26 cellular contexts compared by ENCODE assay signal in the genomic region with DNA sequence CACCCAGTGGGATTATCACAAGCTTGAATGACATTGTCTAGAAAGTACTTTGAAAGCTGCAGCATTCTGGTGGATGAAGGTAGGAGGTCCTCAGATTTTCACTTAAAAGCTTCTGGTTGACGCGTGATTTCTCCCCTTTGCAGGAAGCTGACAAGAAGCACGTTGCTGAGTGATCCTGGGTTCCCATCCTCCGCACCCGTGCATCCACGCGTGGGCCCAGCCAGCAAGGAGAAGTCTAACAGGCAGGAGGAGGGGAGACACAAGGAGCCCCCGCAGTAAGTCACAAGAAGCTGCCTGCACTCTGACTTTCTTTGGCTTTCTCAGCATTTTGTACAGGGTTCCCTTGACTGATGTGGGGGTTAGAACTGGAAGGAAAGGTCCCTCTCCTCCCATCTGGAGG. TPM values are rescaled to one million over a fixed set of nuclear protein-coding genes. Genes with fewer than 3 reads are reported as not detected.
"Had no signal": no experiment of that assay in that cellular context is flagged by ENCODE, and none has a peak within 500 bp of the region (broad histone marks: within the 10 kb centered on the region; RNA-seq: fewer than 3 reads in every experiment).

No MANE protein-coding gene starts in this region.

- FAIRE-seq: pancreas, small intestine, urothelium cell line had no signal

- H3K4me2 ChIP-seq: neural progenitor cell had no signal

- H3K27ac ChIP-seq: neural progenitor cell, pancreas, prostate gland, right lobe of liver, sigmoid colon, stomach, thoracic aorta, thyroid gland, tibial nerve, upper lobe of left lung, vagina had no signal

- H3K4me3 ChIP-seq: neural progenitor cell, pancreas, prostate gland, right lobe of liver, sigmoid colon, stomach, thoracic aorta, thyroid gland, tibial nerve, upper lobe of left lung, vagina had no signal

- H2AFZ ChIP-seq: neural progenitor cell had no signal

- DNase-seq: natural killer cell; pancreas; right cardiac atrium; right lobe of liver; sigmoid colon; small intestine; stimulated activated CD4-positive, alpha-beta T cell treated with anti-CD3 and anti-CD28 coated beads, Interleukin-15, amount 100 ng/mL, for 24 hours; stimulated activated CD4-positive, alpha-beta T cell treated with anti-CD3 and anti-CD28 coated beads, Interleukin-2, amount 100 ng/mL, for 24 hours; stimulated activated CD4-positive, alpha-beta T cell treated with anti-CD3 and anti-CD28 coated beads, Interleukin-2, amount 100 ng/mL, for 48 hours; stimulated activated CD4-positive, alpha-beta T cell treated with anti-CD3 and anti-CD28 coated beads, Interleukin-4, amount 100 ng/mL, for 24 hours; stimulated activated naive B cell treated with anti-CD40 and anti-IgM and Interleukin-4, amounts not matched to agents 10 μg/mL and 1 μg/mL and 100 μg/mL, for 72 hours; stimulated activated naive CD4-positive, alpha-beta T cell treated with Interleukin-2 at 50 U/mL for 16 hours; stomach; thyroid gland; trophoblast cell; upper lobe of left lung had no signal

- H3K27me3 ChIP-seq: neural progenitor cell, pancreas, right lobe of liver, sigmoid colon, thyroid gland, tibial nerve, upper lobe of left lung, vagina had no signal

- H3K9me3 ChIP-seq: pancreas, prostate gland, right lobe of liver, sigmoid colon, stomach, thoracic aorta, thyroid gland, tibial nerve, upper lobe of left lung, vagina had no signal

- ATAC-seq: natural killer cell; pancreas; right cardiac atrium; right lobe of liver; stimulated activated effector memory CD8-positive, alpha-beta T cell treated with anti-CD3 and anti-CD28 coated beads, Interleukin-12 subunit alpha, Interleukin-12 subunit beta, amount 100 ng/mL, for 72 hours; stimulated activated naive B cell treated with anti-CD40 and anti-IgM and Interleukin-4, amounts not matched to agents 10 μg/mL and 1 μg/mL and 100 μg/mL, for 72 hours had no signal

- H3K36me3 ChIP-seq: neural progenitor cell, pancreas, prostate gland, right lobe of liver, sigmoid colon, stomach, thoracic aorta, thyroid gland, tibial nerve, upper lobe of left lung, vagina had no signal

- H3K9ac ChIP-seq: neural progenitor cell had no signal

- H3K4me1 ChIP-seq: pancreas, prostate gland, right lobe of liver, stomach, tibial nerve, upper lobe of left lung, vagina had no signal

RNA-seq across cellular contexts. Expression of gene B3GALT5, which starts 7.8 kb away (rescaled TPM):
- total RNA-seq: omental fat pad, osteocyte, pulmonary artery endothelial cell, tibial nerve had no signal
